ENCODE assay signal across 8 cellular contexts in the genomic region with DNA sequence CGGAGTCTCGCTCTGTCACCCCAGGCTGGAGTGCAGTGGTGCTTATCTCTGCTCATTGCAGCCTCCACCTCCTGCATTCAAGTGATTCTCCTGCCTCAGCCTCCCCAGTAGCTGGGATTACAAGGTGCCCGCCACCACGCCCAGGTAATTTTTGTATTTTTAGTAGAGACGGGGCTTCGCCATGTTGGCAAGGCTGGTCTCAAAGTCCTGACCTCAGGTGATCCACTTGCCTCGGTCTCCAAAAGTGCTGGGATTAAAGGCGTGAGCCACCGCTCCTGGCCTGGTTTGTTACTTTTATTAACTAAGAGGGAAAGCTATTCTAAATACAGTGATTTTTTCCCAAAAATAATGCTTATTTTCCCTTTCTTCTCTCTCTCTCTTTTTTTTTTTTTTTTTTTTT.
DNase-seq lines count a peak whose midpoint lies in the region; ATAC-seq and TF ChIP-seq lines count a peak whose summit lies in the region.

No MANE protein-coding gene starts in this region.

- DNase-seq in foreskin fibroblast (no peak), skeletal muscle cell (ENCODE audit: low read depth) (no peak), head of caudate nucleus (no peak), NCI-H2081 (lab: John Stamatoyannopoulos, UW) (no peak)

- ATAC-seq in HG02840 (IDR thresholded peaks at IDR 0.05; ENCODE audit: low FRiP score, unreplicated experiment) (no peak), HG03378 (IDR thresholded peaks at IDR 0.05; ENCODE audit: unreplicated experiment) (no peak)

- peak overlapping the region; percentile 78; the same call in 1 of the 2 replicates for H3K4me3 ChIP-seq in GM08714 (ENCODE audit: low read length)
- H3K4me3 ChIP-seq in foreskin fibroblast (ENCODE audit: low read depth in 1 of 2, low read length in 2 of 2): peak overlapping the region; percentile 87 to 91
- H3K4me3 ChIP-seq in skeletal muscle cell (ENCODE audit: low read depth, low read length): peak overlapping the region; percentile 82

- intact Hi-C loops in head of caudate nucleus (cut with DNase I): no loop called here

- no peak for TF ChIP-seq CTCF in VCaP (conservative IDR thresholded peaks at IDR 0.05)
- no peak for TF ChIP-seq CTCF in foreskin fibroblast (IDR thresholded peaks at IDR 0.05; ENCODE audit: low read depth, low read length)

- H3K27ac ChIP-seq in VCaP: peak overlapping the region; percentile 71; the same call in 1 of the 2 replicates
